ENCODE assay signal across 1 cellular context in genomic region chr22:39319284-39320170, GRCh38.
TF ChIP-seq lines count a peak whose summit lies in the region.

RPL3 (minus strand) TSS chr22:39319623; CDS start chr22:39319597, 26 bp downstream.

TF ChIP-seq in K562, 482 proteins besides CTCF, POLR2A, EP300 and RAD21 (continued from another document and continues in another):
- no peak for TF ChIP-seq FOXO4 (CRISPR knock-in tag; IDR thresholded peaks at IDR 0.05)
- TF ChIP-seq FOXK1 (CRISPR knock-in tag; IDR thresholded peaks at IDR 0.05; ENCODE audit: borderline replicate concordance), result 0 out of 2 replicates have a peak, but pooled peaks have one; percentile 16
- no peak for TF ChIP-seq ZNF282 (CRISPR knock-in tag; IDR thresholded peaks at IDR 0.05)
- no peak for TF ChIP-seq ZSCAN32 (CRISPR knock-in tag; IDR thresholded peaks at IDR 0.05)
- no peak for TF ChIP-seq SIX5 (IDR thresholded peaks at IDR 0.05; ENCODE audit: borderline replicate concordance in 1 of 2, insufficient read depth in 1 of 2, low read depth in 1 of 2, low read length in 2 of 2)
- no peak for TF ChIP-seq MED1 (CRISPR knock-in tag; IDR thresholded peaks at IDR 0.05; ENCODE audit: borderline replicate concordance)
- peak; percentile 74 for TF ChIP-seq PCBP1 (IDR thresholded peaks at IDR 0.05; ENCODE audit: low read depth, low read length, poor library complexity, severe bottlenecking)
- TF ChIP-seq HSF4 (CRISPR knock-in tag; IDR thresholded peaks at IDR 0.05; ENCODE audit: borderline replicate concordance), result no peak
- TF ChIP-seq ZNF785 (CRISPR knock-in tag; IDR thresholded peaks at IDR 0.05), result no peak
- peak; percentile 95 for TF ChIP-seq SMAD1 (IDR thresholded peaks at IDR 0.05; ENCODE audit: low read depth, low read length, partially characterized antibody)
- TF ChIP-seq SRF (CRISPR knock-in tag; IDR thresholded peaks at IDR 0.05), result no peak
- TF ChIP-seq CBX2 (IDR thresholded peaks at IDR 0.05; ENCODE audit: insufficient read depth, low read length, poor library complexity, severe bottlenecking), result no peak
- no peak for TF ChIP-seq STAT5B (CRISPR knock-in tag; IDR thresholded peaks at IDR 0.05)
- no peak for TF ChIP-seq ZKSCAN8 (CRISPR knock-in tag; IDR thresholded peaks at IDR 0.05)
- peak; percentile 68 to 74 for TF ChIP-seq NRF1 (conservative IDR thresholded peaks at IDR 0.05 in 1 of 2, IDR thresholded peaks at IDR 0.05 in 1 of 2)
- no peak for TF ChIP-seq ARID3B (CRISPR knock-in tag; IDR thresholded peaks at IDR 0.05; ENCODE audit: borderline replicate concordance)
- TF ChIP-seq SIN3B (IDR thresholded peaks at IDR 0.05; ENCODE audit: low read depth), result no peak; the same call in 1 of the 2 replicates
- peak; percentile 99 for TF ChIP-seq ZFX (CRISPR knock-in tag; IDR thresholded peaks at IDR 0.05)
- TF ChIP-seq SAFB (IDR thresholded peaks at IDR 0.05; ENCODE audit: borderline replicate concordance, low read depth, low read length), result no peak
- peak; percentile 47; the same call in 1 of the 2 replicates for TF ChIP-seq RB1 (IDR thresholded peaks at IDR 0.05; ENCODE audit: low read depth)
- no peak for TF ChIP-seq ETV6 (IDR thresholded peaks at IDR 0.05; ENCODE audit: borderline replicate concordance in 1 of 2, low read depth in 2 of 2, low read length in 1 of 2)
- TF ChIP-seq ETV6 (CRISPR knock-in tag; IDR thresholded peaks at IDR 0.05; ENCODE audit: borderline replicate concordance), result no peak
- no peak for TF ChIP-seq ZNF507 (tag; conservative IDR thresholded peaks at IDR 0.05)
- no peak for TF ChIP-seq FOXP4 (CRISPR knock-in tag; IDR thresholded peaks at IDR 0.05; ENCODE audit: borderline replicate concordance)
- no peak for TF ChIP-seq ZNF431 (CRISPR knock-in tag; IDR thresholded peaks at IDR 0.05)
- TF ChIP-seq PPARD (CRISPR knock-in tag; IDR thresholded peaks at IDR 0.05), result no peak
- peak; percentile 68 for TF ChIP-seq ELF1 (tag; IDR thresholded peaks at IDR 0.05)
- TF ChIP-seq, protein P1, sequence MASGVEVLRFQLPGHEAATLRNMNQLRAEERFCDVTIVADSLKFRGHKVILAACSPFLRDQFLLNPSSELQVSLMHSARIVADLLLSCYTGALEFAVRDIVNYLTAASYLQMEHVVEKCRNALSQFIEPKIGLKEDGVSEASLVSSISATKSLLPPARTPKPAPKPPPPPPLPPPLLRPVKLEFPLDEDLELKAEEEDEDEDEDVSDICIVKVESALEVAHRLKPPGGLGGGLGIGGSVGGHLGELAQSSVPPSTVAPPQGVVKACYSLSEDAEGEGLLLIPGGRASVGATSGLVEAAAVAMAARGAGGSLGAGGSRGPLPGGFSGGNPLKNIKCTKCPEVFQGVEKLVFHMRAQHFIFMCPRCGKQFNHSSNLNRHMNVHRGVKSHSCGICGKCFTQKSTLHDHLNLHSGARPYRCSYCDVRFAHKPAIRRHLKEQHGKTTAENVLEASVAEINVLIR (CRISPR knock-in tag; IDR thresholded peaks at IDR 0.05), result no peak
- no peak for TF ChIP-seq CHCHD3 (CRISPR knock-in tag; IDR thresholded peaks at IDR 0.05)
- TF ChIP-seq, protein P2, sequence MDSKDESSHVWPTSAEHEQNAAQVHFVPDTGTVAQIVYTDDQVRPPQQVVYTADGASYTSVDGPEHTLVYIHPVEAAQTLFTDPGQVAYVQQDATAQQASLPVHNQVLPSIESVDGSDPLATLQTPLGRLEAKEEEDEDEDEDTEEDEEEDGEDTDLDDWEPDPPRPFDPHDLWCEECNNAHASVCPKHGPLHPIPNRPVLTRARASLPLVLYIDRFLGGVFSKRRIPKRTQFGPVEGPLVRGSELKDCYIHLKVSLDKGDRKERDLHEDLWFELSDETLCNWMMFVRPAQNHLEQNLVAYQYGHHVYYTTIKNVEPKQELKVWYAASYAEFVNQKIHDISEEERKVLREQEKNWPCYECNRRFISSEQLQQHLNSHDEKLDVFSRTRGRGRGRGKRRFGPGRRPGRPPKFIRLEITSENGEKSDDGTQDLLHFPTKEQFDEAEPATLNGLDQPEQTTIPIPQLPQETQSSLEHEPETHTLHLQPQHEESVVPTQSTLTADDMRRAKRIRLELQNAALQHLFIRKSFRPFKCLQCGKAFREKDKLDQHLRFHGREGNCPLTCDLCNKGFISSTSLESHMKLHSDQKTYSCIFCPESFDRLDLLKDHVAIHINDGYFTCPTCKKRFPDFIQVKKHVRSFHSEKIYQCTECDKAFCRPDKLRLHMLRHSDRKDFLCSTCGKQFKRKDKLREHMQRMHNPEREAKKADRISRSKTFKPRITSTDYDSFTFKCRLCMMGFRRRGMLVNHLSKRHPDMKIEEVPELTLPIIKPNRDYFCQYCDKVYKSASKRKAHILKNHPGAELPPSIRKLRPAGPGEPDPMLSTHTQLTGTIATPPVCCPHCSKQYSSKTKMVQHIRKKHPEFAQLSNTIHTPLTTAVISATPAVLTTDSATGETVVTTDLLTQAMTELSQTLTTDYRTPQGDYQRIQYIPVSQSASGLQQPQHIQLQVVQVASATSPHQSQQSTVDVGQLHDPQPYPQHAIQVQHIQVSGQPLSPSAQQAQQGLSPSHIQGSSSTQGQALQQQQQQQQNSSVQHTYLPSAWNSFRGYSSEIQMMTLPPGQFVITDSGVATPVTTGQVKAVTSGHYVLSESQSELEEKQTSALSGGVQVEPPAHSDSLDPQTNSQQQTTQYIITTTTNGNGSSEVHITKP (IDR thresholded peaks at IDR 0.05; ENCODE audit: partially characterized antibody), result no peak
- TF ChIP-seq NCOA6 (IDR thresholded peaks at IDR 0.05), result peak; percentile 75; the same call in 1 of the 2 replicates
- TF ChIP-seq PATZ1 (CRISPR knock-in tag; IDR thresholded peaks at IDR 0.05; ENCODE audit: borderline replicate concordance), result no peak
- TF ChIP-seq KLF16 (IDR thresholded peaks at IDR 0.05), result peak; percentile 84
- no peak for TF ChIP-seq HDGF (IDR thresholded peaks at IDR 0.05)
- peak; percentile 88 for TF ChIP-seq CBX1 (IDR thresholded peaks at IDR 0.05; ENCODE audit: low read depth)
- TF ChIP-seq JUNB (CRISPR knock-in tag; conservative IDR thresholded peaks at IDR 0.05), result no peak
- peak; percentile 86 for TF ChIP-seq PHF8 (IDR thresholded peaks at IDR 0.05; ENCODE audit: borderline replicate concordance, low read length)
- TF ChIP-seq NONO (IDR thresholded peaks at IDR 0.05; ENCODE audit: low read depth in 2 of 2, low read length in 1 of 2), result peak; percentile 15 to 81; a peak in 2 of 4 replicates
- no peak for TF ChIP-seq KDM2B (CRISPR knock-in tag; IDR thresholded peaks at IDR 0.05)
- peak; percentile 82 for TF ChIP-seq JUND (IDR thresholded peaks at IDR 0.05; ENCODE audit: borderline replicate concordance, low read depth, low read length)
- TF ChIP-seq JUND (tag; IDR thresholded peaks at IDR 0.05; ENCODE audit: borderline replicate concordance, low read depth, low read length), result peak; percentile 85; the same call in 1 of the 3 replicates
- TF ChIP-seq, protein P3, sequence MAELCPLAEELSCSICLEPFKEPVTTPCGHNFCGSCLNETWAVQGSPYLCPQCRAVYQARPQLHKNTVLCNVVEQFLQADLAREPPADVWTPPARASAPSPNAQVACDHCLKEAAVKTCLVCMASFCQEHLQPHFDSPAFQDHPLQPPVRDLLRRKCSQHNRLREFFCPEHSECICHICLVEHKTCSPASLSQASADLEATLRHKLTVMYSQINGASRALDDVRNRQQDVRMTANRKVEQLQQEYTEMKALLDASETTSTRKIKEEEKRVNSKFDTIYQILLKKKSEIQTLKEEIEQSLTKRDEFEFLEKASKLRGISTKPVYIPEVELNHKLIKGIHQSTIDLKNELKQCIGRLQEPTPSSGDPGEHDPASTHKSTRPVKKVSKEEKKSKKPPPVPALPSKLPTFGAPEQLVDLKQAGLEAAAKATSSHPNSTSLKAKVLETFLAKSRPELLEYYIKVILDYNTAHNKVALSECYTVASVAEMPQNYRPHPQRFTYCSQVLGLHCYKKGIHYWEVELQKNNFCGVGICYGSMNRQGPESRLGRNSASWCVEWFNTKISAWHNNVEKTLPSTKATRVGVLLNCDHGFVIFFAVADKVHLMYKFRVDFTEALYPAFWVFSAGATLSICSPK (IDR thresholded peaks at IDR 0.05; ENCODE audit: borderline replicate concordance), result 0 out of 2 replicates have a peak, but pooled peaks have one; percentile 17
- peak; percentile 77 for TF ChIP-seq JUN (IDR thresholded peaks at IDR 0.05; ENCODE audit: borderline replicate concordance, low read depth, low read length)
- 0 out of 2 replicates have a peak, but pooled peaks have one; percentile 70 for TF ChIP-seq JUN (CRISPR knock-in tag; IDR thresholded peaks at IDR 0.05; ENCODE audit: borderline replicate concordance)
- TF ChIP-seq CBFA2T3 (IDR thresholded peaks at IDR 0.05), result peak; percentile 17; the same call in 1 of the 2 replicates
- no peak for TF ChIP-seq SP2 (IDR thresholded peaks at IDR 0.05; ENCODE audit: extremely low read depth, low read depth, low read length, poor library complexity, severe bottlenecking)
- TF ChIP-seq TAF1 (IDR thresholded peaks at IDR 0.05; ENCODE audit: control insufficient read depth, extremely low read depth, insufficient read depth, low read length, severe bottlenecking), result peak; percentile 97
- TF ChIP-seq, protein P4, sequence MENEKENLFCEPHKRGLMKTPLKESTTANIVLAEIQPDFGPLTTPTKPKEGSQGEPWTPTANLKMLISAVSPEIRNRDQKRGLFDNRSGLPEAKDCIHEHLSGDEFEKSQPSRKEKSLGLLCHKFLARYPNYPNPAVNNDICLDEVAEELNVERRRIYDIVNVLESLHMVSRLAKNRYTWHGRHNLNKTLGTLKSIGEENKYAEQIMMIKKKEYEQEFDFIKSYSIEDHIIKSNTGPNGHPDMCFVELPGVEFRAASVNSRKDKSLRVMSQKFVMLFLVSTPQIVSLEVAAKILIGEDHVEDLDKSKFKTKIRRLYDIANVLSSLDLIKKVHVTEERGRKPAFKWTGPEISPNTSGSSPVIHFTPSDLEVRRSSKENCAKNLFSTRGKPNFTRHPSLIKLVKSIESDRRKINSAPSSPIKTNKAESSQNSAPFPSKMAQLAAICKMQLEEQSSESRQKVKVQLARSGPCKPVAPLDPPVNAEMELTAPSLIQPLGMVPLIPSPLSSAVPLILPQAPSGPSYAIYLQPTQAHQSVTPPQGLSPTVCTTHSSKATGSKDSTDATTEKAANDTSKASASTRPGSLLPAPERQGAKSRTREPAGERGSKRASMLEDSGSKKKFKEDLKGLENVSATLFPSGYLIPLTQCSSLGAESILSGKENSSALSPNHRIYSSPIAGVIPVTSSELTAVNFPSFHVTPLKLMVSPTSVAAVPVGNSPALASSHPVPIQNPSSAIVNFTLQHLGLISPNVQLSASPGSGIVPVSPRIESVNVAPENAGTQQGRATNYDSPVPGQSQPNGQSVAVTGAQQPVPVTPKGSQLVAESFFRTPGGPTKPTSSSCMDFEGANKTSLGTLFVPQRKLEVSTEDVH (IDR thresholded peaks at IDR 0.05; ENCODE audit: low read depth, partially characterized antibody), result peak; percentile 32
- peak; percentile 52; the same call in 1 of the 2 replicates for TF ChIP-seq SRSF3 (IDR thresholded peaks at IDR 0.05; ENCODE audit: insufficient read depth, low read length)
- TF ChIP-seq DIDO1 (tag; IDR thresholded peaks at IDR 0.05; ENCODE audit: low read depth), result no peak
- TF ChIP-seq PRPF4 (IDR thresholded peaks at IDR 0.05; ENCODE audit: insufficient read depth, low read depth, low read length, poor library complexity, severe bottlenecking), result peak; percentile 97
- peak; percentile 100 for TF ChIP-seq SUPT5H (IDR thresholded peaks at IDR 0.05)
- TF ChIP-seq HIVEP1 (CRISPR knock-in tag; IDR thresholded peaks at IDR 0.05), result no peak
